Comparison of ENCODE assay signal across 19 cellular contexts in the genomic region with DNA sequence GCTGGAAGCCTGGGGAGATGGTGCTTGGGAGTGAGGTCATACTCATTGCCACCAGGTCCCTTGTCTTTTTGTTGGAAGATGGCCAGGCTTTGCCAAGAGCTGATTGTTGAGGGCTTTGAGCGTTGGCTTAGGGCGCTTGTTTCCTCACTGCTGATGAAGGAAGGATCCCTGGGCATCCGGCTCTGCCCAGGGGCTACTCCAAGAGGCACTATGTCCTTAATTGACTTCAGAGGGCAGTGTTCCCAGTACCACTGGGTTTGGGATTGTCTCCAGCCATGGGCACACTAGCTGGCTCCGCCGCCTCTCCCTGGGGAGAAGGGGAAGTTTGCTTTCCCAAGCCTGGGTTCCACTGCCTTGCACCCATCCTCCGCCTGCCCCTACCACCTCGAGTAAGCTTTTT. TPM values are rescaled to one million over a fixed set of nuclear protein-coding genes. Genes with fewer than 3 reads are reported as not detected.
"Had no signal": no experiment of that assay in that cellular context is flagged by ENCODE, and none has a peak within 500 bp of the region (broad histone marks: within the 10 kb centered on the region; RNA-seq: fewer than 3 reads in every experiment).

No MANE protein-coding gene starts in this region.

- H3K27ac ChIP-seq: adrenal gland, body of pancreas, esophagus muscularis mucosa, pancreas had no signal

- H3K9me3 ChIP-seq: adrenal gland, body of pancreas, esophagus muscularis mucosa, pancreas had no signal

- H3K4me3 ChIP-seq: adrenal gland, body of pancreas, dorsolateral prefrontal cortex, esophagus muscularis mucosa, pancreas had no signal

- DNase-seq: activated CD4-positive, alpha-beta T cell treated with anti-CD3 and anti-CD28 coated beads, Interleukin-2, amount 50 U/mL, for 4 hours; activated CD4-positive, CD25-positive, alpha-beta regulatory T cell treated with anti-CD3 and anti-CD28 coated beads, Interleukin-2, amount 50 U/mL, for 72 hours; activated naive CD4-positive, alpha-beta T cell treated with anti-CD3 and anti-CD28 coated beads, Interleukin-2, amount 50 U/mL, for 16 hours; activated T-cell treated with anti-CD3 and anti-CD28 coated beads, Interleukin-2, amount 50 U/mL, for 1 hour; adrenal gland; body of pancreas; cerebellar nuclear complex; glutamatergic neuron; mesenchymal stem cell; pancreas; right cardiac atrium; small intestine; T-helper 9 cell; trophoblast cell had no signal

- ATAC-seq: body of pancreas; left lobe of liver; pancreas; stimulated activated effector memory CD8-positive, alpha-beta T cell treated with anti-CD3 and anti-CD28 coated beads, Interleukin-12 subunit alpha, Interleukin-12 subunit beta, amount 100 ng/mL, for 72 hours had no signal

- H3K9me3 Mint-ChIP-seq: stimulated activated effector memory CD8-positive, alpha-beta T cell treated with anti-CD3 and anti-CD28 coated beads, Interleukin-12 subunit alpha, Interleukin-12 subunit beta, amount 100 ng/mL, for 72 hours had no signal

- H3K36me3 Mint-ChIP-seq: stimulated activated effector memory CD8-positive, alpha-beta T cell treated with anti-CD3 and anti-CD28 coated beads, Interleukin-12 subunit alpha, Interleukin-12 subunit beta, amount 100 ng/mL, for 72 hours had no signal

- H3K27me3 ChIP-seq: adrenal gland, body of pancreas, esophagus muscularis mucosa, pancreas had no signal

- H3K4me3 Mint-ChIP-seq: stimulated activated effector memory CD8-positive, alpha-beta T cell treated with anti-CD3 and anti-CD28 coated beads, Interleukin-12 subunit alpha, Interleukin-12 subunit beta, amount 100 ng/mL, for 72 hours had no signal

- H3K36me3 ChIP-seq: adrenal gland, esophagus muscularis mucosa, pancreas had no signal

- H3K4me1 ChIP-seq: adrenal gland, body of pancreas, pancreas had no signal

RNA-seq across cellular contexts. Expression of gene RGMA, which starts 57.2 kb away (rescaled TPM):
- total RNA-seq: fibroblast of villous mesenchyme had no signal
